Comparison of ENCODE assay signal across 31 cellular contexts in genomic region chr2:54419855-54420550, GRCh38. TPM values are rescaled to one million over a fixed set of nuclear protein-coding genes. Genes with fewer than 3 reads are reported as not detected.
A peak's percentile ranks its signal among the peaks of the same experiment; 100 is the strongest.
DNase-seq lines count a peak whose midpoint lies in the region; ATAC-seq, FAIRE-seq and TF ChIP-seq lines count a peak whose summit lies in the region.
"Had no signal": no experiment of that assay in that cellular context is flagged by ENCODE, and none has a peak within 500 bp of the region (broad histone marks: within the 10 kb centered on the region; RNA-seq: fewer than 3 reads in every experiment).

No MANE protein-coding gene starts in this region.

- no peaks in the 10 kb centered on the region for H3K36me3 ChIP-seq in heart right ventricle
- H3K36me3 ChIP-seq in psoas muscle (ENCODE audit: insufficient read depth in 1 of 2, low read depth in 1 of 2): no peaks in the 10 kb centered on the region
- H3K36me3 ChIP-seq in pancreas: no peaks in the 10 kb centered on the region
- H3K36me3 ChIP-seq: BLaER1, tibial nerve had no signal

- intact Hi-C loops in heart right ventricle (cut with DNase I): loop anchor here in 3 of 10 donors (5.0 kb wide), 2 partner anchors 37 to 48 kb away; partner anchors contain the start of gene SPTBN1 (in 3 of the 3)
- intact Hi-C loops in left cardiac atrium (cut with DNase I): loop anchor here in 1 of 2 donors (5.0 kb wide), 1 partner anchor 48 kb away; no protein-coding TSS in a partner anchor
- intact Hi-C loops in left ventricle myocardium superior (cut with micrococcal nuclease): no loop called here
- intact Hi-C loops in psoas muscle (cut with DNase I): no loop called here
- intact Hi-C loops in posterior vena cava (cut with DNase I): no loop called here
- intact Hi-C loops in pancreas (cut with DNase I): no loop called here

- H3K27me3 ChIP-seq in heart right ventricle (peaks cover 0 to 4% (median 0%) of the 10 kb centered on the region in 7 donors), psoas muscle (ENCODE audit: insufficient read depth in 3 of 3, low read length in 2 of 3) (no peaks in the 10 kb centered on the region), pancreas (no peaks in the 10 kb centered on the region)
- H3K27me3 ChIP-seq: BLaER1, tibial nerve had no signal

- H3K4me3 ChIP-seq in heart right ventricle: peak overlapping the region in 2 of 10 donors; percentile 5 to 21
- no peak overlapping the region for H3K4me3 ChIP-seq in psoas muscle
- H3K4me3 ChIP-seq in pancreas: no peak overlapping the region
- H3K4me3 ChIP-seq: A549, BLaER1, PC-9 had no signal

- ATAC-seq in heart right ventricle: peak in 1 of 8 donors; percentile 32
- ATAC-seq in left cardiac atrium: no peak
- ATAC-seq in left ventricle myocardium superior: peak; percentile 11
- no peak for ATAC-seq in psoas muscle
- no peak for ATAC-seq in pancreas
- ATAC-seq in GM21381 (IDR thresholded peaks at IDR 0.05; ENCODE audit: unreplicated experiment): no peak
- ATAC-seq: A549; activated naive CD4-positive, alpha-beta T cell treated with anti-CD3 and anti-CD28 coated beads, Interleukin-2, amount 50 U/mL, for 72 hours; activated T-helper 17 cell treated with anti-CD3 and anti-CD28 coated beads, Interleukin-2, amount 50 U/mL, for 72 hours; naive thymus-derived CD4-positive, alpha-beta T cell; stimulated activated naive CD8-positive, alpha-beta T cell treated with anti-CD3 and anti-CD28 coated beads, Interleukin-15, Interleukin-2, amounts not matched to agents 100 U/mL and 50 U/mL, for 24 hours had no signal

- DNase-seq in heart right ventricle (no peak), left cardiac atrium (no peak), left ventricle myocardium superior (no peak), psoas muscle (no peak), posterior vena cava (ENCODE audit: low spot score) (no peak), 8988T (no peak), pancreas (no peak)
- DNase-seq: activated B cell treated with CpG ODN at 0.5 μM for 24 hours; activated CD4-positive, alpha-beta T cell treated with anti-CD3 and anti-CD28 coated beads, Interleukin-2, amount 50 U/mL, for 48 hours; activated CD8-positive, alpha-beta memory T cell treated with anti-CD3 and anti-CD28 coated beads, Interleukin-2, amount 50 U/mL, for 48 hours; COR-L47; DMS79; GOT3; KG1; MM.1S; naive thymus-derived CD4-positive, alpha-beta T cell; NCI-H1436 treated with DMSO at 0.1 percent for 48 hours; NK-92 treated with Interleukin-12 subunit alpha and Interleukin-12 subunit beta, amount 100 ng/mL, for 24 hours; occipital lobe; PC-9; SHP77 treated with DMSO at 0.1 percent for 48 hours; stimulated activated naive CD8-positive, alpha-beta T cell treated with anti-CD3 and anti-CD28 coated beads, Interleukin-15, Interleukin-2, amounts not matched to agents 100 U/mL and 50 U/mL, for 24 hours; T1000 had no signal

- H3K27ac ChIP-seq in heart right ventricle (peak overlapping the region; percentile 2 to 88 (median 66)), psoas muscle (peak overlapping the region; percentile 50), pancreas (no peak overlapping the region)
- H3K27ac ChIP-seq: A549, BLaER1, epithelial cell of prostate, PC-9 had no signal

- H3K9me3 ChIP-seq in heart right ventricle (peaks cover 0 to 8% (median 0%) of the 10 kb centered on the region in 11 donors), psoas muscle (no peaks in the 10 kb centered on the region), pancreas (no peaks in the 10 kb centered on the region)
- H3K9me3 ChIP-seq: A549, tibial nerve had no signal

- 47 to 55% methylated on average over 9 of the region's 9 CpGs for WGBS in heart right ventricle, 2 donors
- WGBS in psoas muscle, 3 donors: 30 to 44% (median 36%) methylated on average over 9 of the region's 9 CpGs
- WGBS in pancreas, 2 donors: 82 to 83% methylated on average over 9 of the region's 9 CpGs

- no peak for FAIRE-seq in pancreas (lab: Jason Lieb, UNC)
- FAIRE-seq: A549, frontal cortex had no signal

- TF ChIP-seq CTCF in heart right ventricle (IDR thresholded peaks at IDR 0.05): no peak
- TF ChIP-seq CTCF in psoas muscle (IDR thresholded peaks at IDR 0.05): no peak
- no peak for TF ChIP-seq CTCF in pancreas (IDR thresholded peaks at IDR 0.05)

- peaks cover 14 to 90% (median 62%) of the 10 kb centered on the region in 9 donors for H3K4me1 ChIP-seq in heart right ventricle
- peaks cover 15% of the 10 kb centered on the region for H3K4me1 ChIP-seq in psoas muscle
- H3K4me1 ChIP-seq in pancreas: no peaks in the 10 kb centered on the region
- H3K4me1 ChIP-seq: A549 had no signal

RNA-seq across cellular contexts. Expression of gene SPTBN1, which starts 36.1 kb away (rescaled TPM):
- 100 to 1,000 TPM; 366 to 643 (median 507) TPM for total RNA-seq in heart right ventricle
- polyA plus RNA-seq in heart right ventricle: 100 to 1,000 TPM in 1 of 2 donors, 10 to 100 TPM in 1; 91.1 to 142 TPM
- total RNA-seq in left cardiac atrium: 100 to 1,000 TPM; 329 to 332 TPM
- total RNA-seq in left ventricle myocardium superior: 468 TPM
- 100 to 1,000 TPM in 1 of 4 donors, 10 to 100 TPM in 3; 87.8 to 180 (median 96.2) TPM for total RNA-seq in psoas muscle
- polyA plus RNA-seq in psoas muscle: 10 to 100 TPM; 22.9 to 56.1 (median 32.9) TPM
- total RNA-seq in posterior vena cava: 100 to 1,000 TPM; 329 to 357 TPM
- total RNA-seq in pancreas: 100 to 1,000 TPM in 2 of 6 donors, 10 to 100 TPM in 4; 80.8 to 192 (median 89.8) TPM
- 10 to 100 TPM; 43.8 to 52.9 TPM for polyA plus RNA-seq in pancreas

Comparison
In these comparisons a context has a peak if more than half of its experiments do, and no peak if none do; other contexts are left out.
1. H3K27ac ChIP-seq: peak in heart right ventricle (10 of 10) and psoas muscle (single experiment); none in pancreas (0 of 4).